ENCODE assay signal across 16 cellular contexts in the genomic region with DNA sequence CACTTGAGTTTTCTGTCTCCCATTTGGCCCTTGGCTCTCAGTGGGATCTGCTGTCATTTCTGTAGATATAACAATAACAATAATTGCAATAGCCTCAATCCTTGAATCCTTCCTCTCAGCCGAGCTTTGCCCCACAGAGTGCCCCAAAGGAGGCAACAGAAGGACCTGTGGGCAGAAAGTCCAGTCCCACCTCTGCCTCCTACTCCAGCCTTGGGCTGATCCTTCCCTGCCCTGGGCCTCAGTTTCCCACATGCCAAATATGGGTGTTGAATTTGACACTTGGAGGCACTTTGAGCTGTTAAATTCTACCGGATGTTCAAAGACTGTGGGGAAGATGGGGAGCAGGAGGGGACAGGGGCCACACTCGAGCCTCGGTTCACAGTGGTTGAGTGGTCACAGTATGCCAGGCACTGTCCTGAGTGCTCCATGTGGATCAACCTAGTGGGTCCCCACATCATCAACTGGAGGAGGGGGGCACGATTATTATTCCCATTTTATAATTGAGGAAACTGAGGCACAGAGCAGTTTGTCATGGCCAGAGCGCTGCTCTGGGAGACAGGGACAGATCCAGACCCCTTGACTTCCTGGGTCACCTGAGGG.
"Had no signal": no experiment of that assay in that cellular context is flagged by ENCODE, and none has a peak within 500 bp of the region (broad histone marks: within the 10 kb centered on the region; RNA-seq: fewer than 3 reads in every experiment).

No MANE protein-coding gene starts in this region.

- H3K27me3 ChIP-seq: colonic mucosa, pancreas, thyroid gland, uterus had no signal

- H3K9me3 ChIP-seq: colonic mucosa, pancreas, thyroid gland, uterus had no signal

- DNase-seq: activated CD4-positive, alpha-beta T cell treated with anti-CD3 and anti-CD28 coated beads for 4 hours; activated T-cell treated with anti-CD3 and anti-CD28 coated beads for 4 hours; amniotic stem cell; central memory CD4-positive, alpha-beta T cell; colonic mucosa; effector CD4-positive, alpha-beta T cell; foreskin fibroblast; hippocampal formation; kidney glomerular epithelial cell; left ventricle myocardium superior; stimulated activated CD4-positive, alpha-beta T cell treated with anti-CD3 and anti-CD28 coated beads, Interleukin-1b, Interleukin-23, amount 100 ng/mL, for 48 hours; SW 1271; thyroid gland had no signal

- H3K4me3 ChIP-seq: colonic mucosa, pancreas, thyroid gland, uterus had no signal

- ATAC-seq: left ventricle myocardium superior, pancreas, WTC11 had no signal

- H3K4me1 ChIP-seq: colonic mucosa, pancreas, thyroid gland, uterus had no signal

- H3K36me3 ChIP-seq: colonic mucosa, pancreas, thyroid gland, uterus had no signal

- H3K27ac ChIP-seq: colonic mucosa, pancreas, thyroid gland, uterus had no signal
